Comparison of ENCODE assay signal across 8 cellular contexts in the genomic region with DNA sequence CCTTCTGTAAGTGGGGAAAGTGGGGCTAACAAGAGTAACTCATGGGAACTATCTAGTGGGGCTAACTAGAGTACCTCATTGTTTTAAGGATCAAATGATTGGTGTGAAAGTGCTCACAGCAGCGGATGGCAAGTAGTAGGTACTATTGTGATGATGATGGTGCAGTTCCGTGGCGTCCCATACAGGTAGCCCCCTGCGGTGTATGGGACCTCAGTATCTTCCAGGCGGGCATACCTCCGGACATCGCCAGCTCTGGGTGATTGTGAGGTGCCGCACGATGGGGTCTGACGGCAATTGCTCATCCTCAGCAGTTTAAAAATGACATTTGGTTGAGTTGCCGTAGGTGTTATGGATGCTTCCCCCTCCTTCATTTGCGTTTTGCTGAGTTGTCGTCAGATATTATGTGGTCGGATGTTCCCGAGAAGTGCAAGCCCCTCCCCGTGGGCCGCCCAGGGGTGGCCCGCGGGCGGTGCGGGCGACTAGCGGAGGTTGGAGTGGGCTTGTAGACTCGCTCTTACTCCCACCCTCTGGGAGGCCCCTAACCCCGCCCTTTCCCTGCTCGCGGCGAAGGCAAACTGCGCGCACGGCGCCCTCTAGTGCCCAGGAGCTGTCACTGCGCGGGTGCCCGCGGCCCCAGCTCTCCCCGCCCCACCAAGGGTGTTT. TPM values are rescaled to one million over a fixed set of nuclear protein-coding genes. Genes with fewer than 3 reads are reported as not detected.
A peak's percentile ranks its signal among the peaks of the same experiment; 100 is the strongest.
DNase-seq lines count a peak whose midpoint lies in the region; ATAC-seq and TF ChIP-seq lines count a peak whose summit lies in the region.

No MANE protein-coding gene starts in this region.

- H3K27ac ChIP-seq in osteoblast (ENCODE audit: low read depth, low read length): no peak overlapping the region
- H3K27ac ChIP-seq in suprapubic skin: no peak overlapping the region

- peaks cover 20% of the 10 kb centered on the region for H3K27me3 ChIP-seq in osteoblast (ENCODE audit: insufficient read depth, low read length)
- peaks cover 3% of the 10 kb centered on the region for H3K27me3 ChIP-seq in suprapubic skin

- TF ChIP-seq POLR2A in suprapubic skin (IDR thresholded peaks at IDR 0.05): no peak

- H3K27ac Mint-ChIP-seq in activated T-helper 2 cell treated with anti-CD3 and anti-CD28 coated beads, Interferon-gamma antibody, Interleukin-2, Interleukin-4, amounts not matched to agents 10 μg/mL and 5 μg/mL and 100 μg/mL, durations not matched to agents 14 hours and 24 hours and 36 hours: peak overlapping the region; percentile 65

- H3K4me1 ChIP-seq in osteoblast (ENCODE audit: insufficient read depth, low read length): no peaks in the 10 kb centered on the region
- peaks cover 14% of the 10 kb centered on the region for H3K4me1 ChIP-seq in suprapubic skin

- peak; percentile 65 for TF ChIP-seq CTCF in osteoblast (IDR thresholded peaks at IDR 0.05; ENCODE audit: extremely low read depth, low read depth, low read length)
- TF ChIP-seq CTCF in suprapubic skin (IDR thresholded peaks at IDR 0.05): peak; percentile 24 to 78

- H3K27me3 Mint-ChIP-seq in activated T-helper 2 cell treated with anti-CD3 and anti-CD28 coated beads, Interferon-gamma antibody, Interleukin-2, Interleukin-4, amounts not matched to agents 10 μg/mL and 5 μg/mL and 100 μg/mL, durations not matched to agents 14 hours and 24 hours and 36 hours (ENCODE audit: low read depth): peaks cover 39% of the 10 kb centered on the region

- no peak for TF ChIP-seq EP300 in suprapubic skin (IDR thresholded peaks at IDR 0.05)

- peak; percentile 57 for DNase-seq in Caki2 (ENCODE audit: low read depth)
- peak; percentile 55 for DNase-seq in HT1080 (ENCODE audit: low read depth)
- peak; percentile 42 for DNase-seq in RKO (ENCODE audit: low spot score)
- DNase-seq in activated T-helper 2 cell treated with anti-CD3 and anti-CD28 coated beads, Interferon-gamma antibody, Interleukin-2, Interleukin-4, amounts not matched to agents 10 μg/mL and 5 μg/mL and 100 μg/mL, durations not matched to agents 14 hours and 24 hours and 36 hours (ENCODE audit: low spot score): peak; percentile 70
- peak; percentile 62 for DNase-seq in germinal center (ENCODE audit: low spot score)
- peak; percentile 81 for DNase-seq in osteoblast (ENCODE audit: insufficient read length, low spot score, missing footprints)
- DNase-seq in suprapubic skin (ENCODE audit: low spot score in 2 of 2): peak; percentile 61 to 77

- WGBS in suprapubic skin: 12% methylated on average over 13 of the region's 37 CpGs

- H3K9me3 ChIP-seq in osteoblast (ENCODE audit: low read depth, low read length) (no peaks in the 10 kb centered on the region), suprapubic skin (no peaks in the 10 kb centered on the region)

- no peaks in the 10 kb centered on the region for H3K9me3 Mint-ChIP-seq in activated T-helper 2 cell treated with anti-CD3 and anti-CD28 coated beads, Interferon-gamma antibody, Interleukin-2, Interleukin-4, amounts not matched to agents 10 μg/mL and 5 μg/mL and 100 μg/mL, durations not matched to agents 14 hours and 24 hours and 36 hours

- intact Hi-C loops in activated T-helper 2 cell treated with anti-CD3 and anti-CD28 coated beads, Interferon-gamma antibody, Interleukin-2, Interleukin-4, amounts not matched to agents 10 μg/mL and 5 μg/mL and 100 μg/mL, durations not matched to agents 14 hours and 24 hours and 36 hours (cut with micrococcal nuclease): loop anchor here (1.0 to 2.0 kb wide), 2 partner anchors 19 to 97 kb away; a partner anchor contains a TSS

- peak overlapping the region; percentile 85 for H3K4me2 ChIP-seq in osteoblast (ENCODE audit: insufficient read depth, low read length)

- in situ Hi-C loops in Caki2 (cut with HindIII; ENCODE audit: low pct_unique_long_range_greater_than_20kb, low sequenced_read_pairs): no loop called here

- H3K4me3 Mint-ChIP-seq in activated T-helper 2 cell treated with anti-CD3 and anti-CD28 coated beads, Interferon-gamma antibody, Interleukin-2, Interleukin-4, amounts not matched to agents 10 μg/mL and 5 μg/mL and 100 μg/mL, durations not matched to agents 14 hours and 24 hours and 36 hours (ENCODE audit: low read depth): peak overlapping the region; percentile 87

- H3K79me2 ChIP-seq in osteoblast (ENCODE audit: insufficient read depth, low read length): no peaks in the 10 kb centered on the region

- H3K4me3 ChIP-seq in osteoblast (ENCODE audit: insufficient read depth, low read length) (peak overlapping the region; percentile 64), suprapubic skin (peak overlapping the region; percentile 45)

- no peaks in the 10 kb centered on the region for H4K20me1 ChIP-seq in osteoblast (ENCODE audit: insufficient read depth, low read length)

- peak overlapping the region; percentile 67 for H2AFZ ChIP-seq in osteoblast (ENCODE audit: low read length)

- no peaks in the 10 kb centered on the region for H3K36me3 Mint-ChIP-seq in activated T-helper 2 cell treated with anti-CD3 and anti-CD28 coated beads, Interferon-gamma antibody, Interleukin-2, Interleukin-4, amounts not matched to agents 10 μg/mL and 5 μg/mL and 100 μg/mL, durations not matched to agents 14 hours and 24 hours and 36 hours (ENCODE audit: low read depth)

- H3K36me3 ChIP-seq in osteoblast (ENCODE audit: insufficient read depth, low read length) (no peaks in the 10 kb centered on the region), suprapubic skin (no peaks in the 10 kb centered on the region)

- H3K4me1 Mint-ChIP-seq in activated T-helper 2 cell treated with anti-CD3 and anti-CD28 coated beads, Interferon-gamma antibody, Interleukin-2, Interleukin-4, amounts not matched to agents 10 μg/mL and 5 μg/mL and 100 μg/mL, durations not matched to agents 14 hours and 24 hours and 36 hours (ENCODE audit: low read depth): peaks cover 3% of the 10 kb centered on the region

- peak; percentile 100 for ATAC-seq in GM21367 (IDR thresholded peaks at IDR 0.05; ENCODE audit: unreplicated experiment)

RNA-seq across cellular contexts. Expression of a gene that starts 18.3 kb away (rescaled TPM):
- total RNA-seq in Caki2 (2014; rRNA removed; shearing (Covaris generic); ENCODE audit: low replicate concordance): not detected in 2 replicates
- total RNA-seq in HT1080 (2014; rRNA removed; shearing (Covaris generic)): not detected in 2 replicates
- polyA plus RNA-seq in HT1080 (2015; cell fraction: cytosol; rRNA removed): not detected in 2 replicates
- polyA plus RNA-seq in HT1080 (2015; cell fraction: nucleus; rRNA removed): not detected in 2 replicates
- total RNA-seq in activated T-helper 2 cell treated with anti-CD3 and anti-CD28 coated beads, Interferon-gamma antibody, Interleukin-2, Interleukin-4, amounts not matched to agents 10 μg/mL and 5 μg/mL and 100 μg/mL, durations not matched to agents 14 hours and 24 hours and 36 hours: not detected in 2 replicates
- total RNA-seq in osteoblast (not detected in 2 replicates), suprapubic skin (not detected)
